In the genomic region with DNA sequence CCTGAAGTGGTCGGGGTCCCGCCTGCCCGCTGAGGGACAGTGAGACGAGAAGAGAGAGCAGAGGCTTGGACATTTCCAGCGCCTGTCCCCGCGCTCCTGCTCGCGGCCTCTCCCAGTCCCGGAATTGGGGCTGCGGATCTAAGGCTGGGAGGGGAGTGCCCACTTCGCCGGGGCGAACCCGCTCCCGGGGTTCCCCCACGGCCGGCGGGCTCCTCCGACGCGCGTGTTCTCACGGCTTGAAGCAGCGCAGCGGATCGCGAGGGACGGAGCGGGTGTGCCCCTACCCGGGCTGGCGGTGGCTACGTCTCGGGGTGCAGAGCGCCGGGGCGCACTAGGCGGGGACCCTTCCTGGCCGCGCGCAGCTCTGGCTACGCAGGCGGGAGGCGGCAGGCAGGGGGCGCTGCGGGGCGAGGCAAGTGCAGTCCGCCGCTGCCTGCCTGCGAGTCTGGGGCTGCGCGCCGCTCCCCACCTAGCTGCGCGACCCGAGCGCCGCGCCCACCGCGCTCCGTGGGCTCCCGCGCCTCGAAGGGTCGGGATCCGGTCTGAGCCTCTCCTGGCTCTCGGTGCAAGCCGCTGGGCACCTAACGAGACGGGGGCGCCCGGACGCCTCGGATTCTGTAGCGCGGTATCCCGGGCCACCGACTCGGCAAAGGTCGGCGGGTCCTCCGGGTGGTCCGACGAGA, we compare ENCODE assay signal across 8 cellular contexts. TPM values are rescaled to one million over a fixed set of nuclear protein-coding genes. Genes with fewer than 3 reads are reported as not detected.
DNase-seq lines count a peak whose midpoint lies in the region; ATAC-seq and TF ChIP-seq lines count a peak whose summit lies in the region.

No MANE protein-coding gene starts in this region.

- no peaks in the 10 kb centered on the region for H3K9me3 Mint-ChIP-seq in activated CD8-positive, alpha-beta T cell treated with anti-CD3 and anti-CD28 coated beads for 36 hours

- H3K4me1 ChIP-seq in ectodermal cell (ENCODE audit: control insufficient read depth, insufficient read depth, low read length) (no peaks in the 10 kb centered on the region), lung (ENCODE audit: control insufficient read depth in 2 of 2, insufficient read depth in 2 of 2, low read length in 2 of 2) (peaks cover 0 to 21% of the 10 kb centered on the region in 2 donors)

- peaks cover 59% of the 10 kb centered on the region for H3K27me3 Mint-ChIP-seq in activated CD8-positive, alpha-beta T cell treated with anti-CD3 and anti-CD28 coated beads for 36 hours

- peak; percentile 83 for ATAC-seq in activated CD8-positive, alpha-beta T cell treated with anti-CD3 and anti-CD28 coated beads for 36 hours
- ATAC-seq in lung (ENCODE audit: insufficient read depth, low FRiP score): peak; percentile 75
- ATAC-seq in HG03457 (IDR thresholded peaks at IDR 0.05; ENCODE audit: unreplicated experiment): no peak

- no peaks in the 10 kb centered on the region for H3K9me3 ChIP-seq in ectodermal cell (ENCODE audit: control insufficient read depth, low read length)
- no peaks in the 10 kb centered on the region for H3K9me3 ChIP-seq in lung (ENCODE audit: control insufficient read depth in 2 of 2, insufficient read depth in 1 of 2, low read length in 1 of 2)

- 0 to 1% methylated on average over 85 of the region's 85 CpGs for WGBS in ectodermal cell, 2 experiments
- 1 to 2% methylated on average over 38 to 85 of the region's 85 CpGs for whole genome bisulfite sequencing in lung, 2 donors

- H3K27ac Mint-ChIP-seq in activated CD8-positive, alpha-beta T cell treated with anti-CD3 and anti-CD28 coated beads for 36 hours: no peak overlapping the region

- H3K4me3 ChIP-seq in ectodermal cell (ENCODE audit: insufficient read depth, low read depth, low read length) (peak overlapping the region; percentile 61), lung (no peak overlapping the region)

- H3K36me3 ChIP-seq in ectodermal cell (ENCODE audit: control insufficient read depth, insufficient read depth, low read length): no peaks in the 10 kb centered on the region
- no peaks in the 10 kb centered on the region for H3K36me3 ChIP-seq in lung (ENCODE audit: control insufficient read depth in 2 of 2, insufficient read depth in 2 of 2, low read length in 2 of 2)

- intact Hi-C loops in activated CD8-positive, alpha-beta T cell treated with anti-CD3 and anti-CD28 coated beads for 36 hours (cut with micrococcal nuclease): loop anchor here (10.0 kb wide), 1 partner anchor 58 kb away; no protein-coding TSS in a partner anchor

- CTCF ChIA-PET in activated CD8-positive, alpha-beta T cell treated with anti-CD3 and anti-CD28 coated beads for 36 hours (lab: Charles Lee): interaction anchor here (0.6 to 6.9 kb wide), 25 partner anchors 8 to 735 kb away, joined by 3 to 81 read pairs (median 4); a partner anchor contains a TSS

- H3K27ac ChIP-seq in ectodermal cell (ENCODE audit: insufficient read depth, low read depth, low read length, poor library complexity, severe bottlenecking) (no peak overlapping the region), lung (ENCODE audit: low read depth in 1 of 2, low read length in 1 of 2) (no peak overlapping the region)

- POLR2A ChIA-PET in activated CD8-positive, alpha-beta T cell treated with anti-CD3 and anti-CD28 coated beads for 36 hours (lab: Charles Lee): no interaction called here

- no peaks in the 10 kb centered on the region for H3K36me3 Mint-ChIP-seq in activated CD8-positive, alpha-beta T cell treated with anti-CD3 and anti-CD28 coated beads for 36 hours (ENCODE audit: low read depth)

- H3K4me1 Mint-ChIP-seq in activated CD8-positive, alpha-beta T cell treated with anti-CD3 and anti-CD28 coated beads for 36 hours (ENCODE audit: low read depth): peaks cover 22% of the 10 kb centered on the region

- DNase-seq in DMS 273 (lab: John Stamatoyannopoulos, UW; ENCODE audit: unreplicated experiment): peak; percentile 90
- DNase-seq in DMS 273 treated with DMSO at 0.1 percent for 48 hours (lab: John Stamatoyannopoulos, UW): no peak
- peak; percentile 79 for DNase-seq in NCI-H2171 (lab: John Stamatoyannopoulos, UW)
- peak; percentile 89 for DNase-seq in activated CD8-positive, alpha-beta T cell treated with anti-CD3 and anti-CD28 coated beads for 36 hours
- DNase-seq in lung (ENCODE audit: low spot score): peak; percentile 60
- DNase-seq in stimulated activated CD4-positive, alpha-beta T cell treated with anti-CD3 and anti-CD28 coated beads, TNF-alpha, amount 100 ng/mL, for 1 hour (ENCODE audit: low read depth in 3 of 3, low spot score in 1 of 3): peak; percentile 58 to 86 (median 65)

- peak overlapping the region; percentile 63 for H3K4me3 Mint-ChIP-seq in activated CD8-positive, alpha-beta T cell treated with anti-CD3 and anti-CD28 coated beads for 36 hours

- H3K27me3 ChIP-seq in ectodermal cell (ENCODE audit: control insufficient read depth, insufficient read depth, low read length, poor library complexity, severe bottlenecking) (peaks cover 56% of the 10 kb centered on the region), lung (ENCODE audit: control insufficient read depth, insufficient read depth) (no peaks in the 10 kb centered on the region)

- TF ChIP-seq CTCF in activated CD8-positive, alpha-beta T cell treated with anti-CD3 and anti-CD28 coated beads for 36 hours (IDR thresholded peaks at IDR 0.05): peak; percentile 86
- TF ChIP-seq CTCF in lung (IDR thresholded peaks at IDR 0.05; ENCODE audit: control extremely low read depth, extremely low read depth): peak; percentile 73

RNA-seq across cellular contexts. Expression of a gene that starts 1.2 kb away (rescaled TPM):
- under 1 TPM in 1 of 2 experiments, not detected in 1; 0.09 TPM for total RNA-seq in activated CD8-positive, alpha-beta T cell treated with anti-CD3 and anti-CD28 coated beads for 36 hours
- 33.1 TPM for polyA plus RNA-seq in ectodermal cell (2013, experiment 1 of 4)
- polyA plus RNA-seq in ectodermal cell (2013, experiment 2 of 4): 38.7 TPM
- 33.9 TPM for polyA plus RNA-seq in ectodermal cell (2013, experiment 3 of 4)
- polyA plus RNA-seq in ectodermal cell (2013, experiment 4 of 4): 37.2 TPM
- total RNA-seq in lung: 1 to 10 TPM; 3.9 to 4.9 TPM
- polyA plus RNA-seq in lung: 1 to 10 TPM; 1.3 to 2.6 TPM

Comparison
In these comparisons a context has a peak if more than half of its experiments do, and no peak if none do; other contexts are left out.
1. RNA of a gene that starts 1.2 kb away (total RNA-seq): 3.9 to 4.9 TPM in lung; 0.09 TPM in activated CD8-positive, alpha-beta T cell treated with anti-CD3 and anti-CD28 coated beads for 36 hours; every median in the first group is over 4 times any median in the second.